In the genomic region with DNA sequence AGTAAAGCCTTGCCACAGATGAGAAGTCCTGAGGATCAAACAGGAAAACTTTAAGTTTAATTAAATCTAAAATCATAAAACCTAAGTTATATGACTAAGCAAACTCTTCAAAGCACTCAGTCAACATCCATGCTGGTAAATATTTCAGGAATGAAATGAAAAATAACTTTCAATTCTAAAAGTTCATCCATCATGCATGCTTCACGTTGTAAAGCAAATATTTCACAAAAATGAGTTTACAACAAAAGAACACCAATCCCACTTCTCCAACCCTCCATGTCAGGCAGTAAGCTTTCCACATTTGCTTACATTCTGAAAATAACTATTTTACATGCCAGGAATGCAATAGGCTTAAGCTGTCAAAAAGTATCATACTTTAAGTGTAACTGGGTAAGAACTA, we compare ENCODE assay signal across 26 cellular contexts. TPM values are rescaled to one million over a fixed set of nuclear protein-coding genes. Genes with fewer than 3 reads are reported as not detected.
DNase-seq lines count a peak whose midpoint lies in the region; ATAC-seq and TF ChIP-seq lines count a peak whose summit lies in the region.
"Had no signal": no experiment of that assay in that cellular context is flagged by ENCODE, and none has a peak within 500 bp of the region (broad histone marks: within the 10 kb centered on the region; RNA-seq: fewer than 3 reads in every experiment).

No MANE protein-coding gene starts in this region.

- intact Hi-C loops in heart left ventricle (cut with DNase I) = no loop called here
- intact Hi-C loops in left colon (cut with DNase I, micrococcal nuclease) = no loop called here

- H3K36me3 Mint-ChIP-seq in type B pancreatic cell = peaks cover 18% of the 10 kb centered on the region
- H3K36me3 Mint-ChIP-seq: T-cell had no signal

- H3K27ac ChIP-seq in cardiac muscle cell (peak overlapping the region; percentile 19), heart left ventricle (no peak overlapping the region)
- H3K27ac ChIP-seq: C4-2B, pancreas, stomach, upper lobe of right lung had no signal

- no peak for DNase-seq in cardiac muscle cell (ENCODE audit: low read depth in 1 of 2, low spot score in 1 of 2)
- DNase-seq in heart left ventricle = no peak
- DNase-seq in amniotic stem cell (lab: John Stamatoyannopoulos, UW) = peak; percentile 21
- no peak for DNase-seq in left colon
- no peak for DNase-seq in type B pancreatic cell (ENCODE audit: extremely low spot score, unreplicated experiment)
- no peak for DNase-seq in NK-92 (lab: John Stamatoyannopoulos, UW; ENCODE audit: unreplicated experiment)
- no peak for DNase-seq in NCI-H1092 (lab: John Stamatoyannopoulos, UW)
- no peak for DNase-seq in activated effector memory CD4-positive, alpha-beta T cell treated with Interleukin-2 at 50 U/mL for 16 hours
- DNase-seq: 8988T; activated CD4-positive, alpha-beta T cell treated with anti-CD3 and anti-CD28 coated beads for 48 hours; activated T-cell treated with anti-CD3 and anti-CD28 coated beads, Interleukin-2, amount 50 U/mL, for 48 hours; effector CD4-positive, alpha-beta T cell; erythroblast; HCEC 1CT; NCI-H1048; NCI-H2029; NCI-H226; NCI-H774; pancreas; right cardiac atrium; SHP77 treated with DMSO at 0.1 percent for 48 hours; stomach; T-cell; upper lobe of right lung had no signal

- H3K27me3 Mint-ChIP-seq in type B pancreatic cell = no peaks in the 10 kb centered on the region
- H3K27me3 Mint-ChIP-seq: activated naive CD4-positive, alpha-beta T cell treated with anti-CD3 and anti-CD28 coated beads, Interleukin-2, amount 50 U/mL, for 24 hours; T-cell had no signal

- no peaks in the 10 kb centered on the region for H3K9me3 ChIP-seq in cardiac muscle cell (ENCODE audit: low read depth)
- no peaks in the 10 kb centered on the region for H3K9me3 ChIP-seq in heart left ventricle
- H3K9me3 ChIP-seq: pancreas, stomach, upper lobe of right lung had no signal

- TF ChIP-seq CTCF in cardiac muscle cell (IDR thresholded peaks at IDR 0.05; ENCODE audit: low read depth, low read length) (no peak), heart left ventricle (IDR thresholded peaks at IDR 0.05) (no peak), type B pancreatic cell (conservative IDR thresholded peaks at IDR 0.05) (no peak)

- no peak overlapping the region for H3K4me3 Mint-ChIP-seq in type B pancreatic cell
- H3K4me3 Mint-ChIP-seq: activated naive CD4-positive, alpha-beta T cell treated with anti-CD3 and anti-CD28 coated beads, Interleukin-2, amount 50 U/mL, for 24 hours; T-cell had no signal

- H3K4me3 ChIP-seq in cardiac muscle cell (no peak overlapping the region), heart left ventricle (no peak overlapping the region)
- H3K4me3 ChIP-seq: pancreas, stomach, upper lobe of right lung had no signal

- no peaks in the 10 kb centered on the region for H3K27me3 ChIP-seq in cardiac muscle cell
- no peaks in the 10 kb centered on the region for H3K27me3 ChIP-seq in heart left ventricle
- H3K27me3 ChIP-seq: pancreas, stomach, upper lobe of right lung had no signal

- H3K27ac Mint-ChIP-seq in type B pancreatic cell = peak overlapping the region; percentile 31
- H3K27ac Mint-ChIP-seq: activated naive CD4-positive, alpha-beta T cell treated with anti-CD3 and anti-CD28 coated beads, Interleukin-2, amount 50 U/mL, for 24 hours; T-cell had no signal

- no peak for TF ChIP-seq POLR2A in heart left ventricle (IDR thresholded peaks at IDR 0.05)

- H3K36me3 ChIP-seq in cardiac muscle cell (no peaks in the 10 kb centered on the region), heart left ventricle (no peaks in the 10 kb centered on the region)
- H3K36me3 ChIP-seq: pancreas, stomach, upper lobe of right lung had no signal

- no peaks in the 10 kb centered on the region for H3K9me3 Mint-ChIP-seq in type B pancreatic cell
- H3K9me3 Mint-ChIP-seq: activated naive CD4-positive, alpha-beta T cell treated with anti-CD3 and anti-CD28 coated beads, Interleukin-2, amount 50 U/mL, for 24 hours; T-cell had no signal

- peaks cover 24% of the 10 kb centered on the region for H3K4me1 ChIP-seq in cardiac muscle cell (ENCODE audit: low read depth)
- peaks cover 2 to 37% (median 23%) of the 10 kb centered on the region in 12 donors for H3K4me1 ChIP-seq in heart left ventricle

- 88 to 92% (median 90%) methylated on average over 1 of the region's 1 CpG for WGBS in heart left ventricle, 4 donors

- H3K4me1 Mint-ChIP-seq in type B pancreatic cell (ENCODE audit: unreplicated experiment) = peaks cover 34% of the 10 kb centered on the region

- ATAC-seq in heart left ventricle = no peak
- peak; percentile 50 for ATAC-seq in left colon
- ATAC-seq: pancreas, right cardiac atrium, T-cell, upper lobe of right lung had no signal

RNA-seq across cellular contexts. Expression of a gene that starts 16.8 kb away (rescaled TPM):
- total RNA-seq in cardiac muscle cell (232 and 359 TPM in 2 replicates), heart left ventricle (100 to 1,000 TPM; 271 to 467 (median 381) TPM), left colon (100 to 1,000 TPM; 884 to 960 TPM), type B pancreatic cell (ENCODE audit: low replicate concordance) (329 and 415 TPM in 2 replicates)
- polyA plus RNA-seq in cardiac muscle cell (31.8 and 34.0 TPM in 2 replicates), heart left ventricle (100 to 1,000 TPM; 103 to 231 TPM)
